Comparison of ENCODE assay signal across 1 cellular context in the genomic region with DNA sequence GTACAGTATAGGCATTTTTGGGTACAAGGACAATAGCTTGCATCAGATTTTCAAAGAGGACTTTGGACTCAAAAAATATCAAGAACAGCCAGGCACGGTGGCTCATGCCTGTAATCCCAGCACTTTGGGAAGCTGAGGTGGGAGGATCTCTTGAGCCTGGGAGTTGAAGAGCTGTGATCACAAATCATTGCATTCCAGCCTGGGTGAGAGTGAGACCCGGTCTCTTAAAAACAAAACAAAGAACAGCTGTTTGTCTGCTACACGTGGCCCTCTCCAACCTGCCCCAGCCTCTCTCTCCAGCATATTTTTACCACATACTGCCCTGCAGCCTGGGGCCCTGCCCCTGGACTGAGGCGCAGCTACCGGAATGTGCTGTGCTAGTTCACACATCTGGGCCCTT.
TF ChIP-seq lines count a peak whose summit lies in the region.

No MANE protein-coding gene starts in this region.

TF ChIP-seq in HepG2, 621 proteins besides CTCF, POLR2A, EP300 and RAD21 (continued from another document):
- TF ChIP-seq, protein P1, sequence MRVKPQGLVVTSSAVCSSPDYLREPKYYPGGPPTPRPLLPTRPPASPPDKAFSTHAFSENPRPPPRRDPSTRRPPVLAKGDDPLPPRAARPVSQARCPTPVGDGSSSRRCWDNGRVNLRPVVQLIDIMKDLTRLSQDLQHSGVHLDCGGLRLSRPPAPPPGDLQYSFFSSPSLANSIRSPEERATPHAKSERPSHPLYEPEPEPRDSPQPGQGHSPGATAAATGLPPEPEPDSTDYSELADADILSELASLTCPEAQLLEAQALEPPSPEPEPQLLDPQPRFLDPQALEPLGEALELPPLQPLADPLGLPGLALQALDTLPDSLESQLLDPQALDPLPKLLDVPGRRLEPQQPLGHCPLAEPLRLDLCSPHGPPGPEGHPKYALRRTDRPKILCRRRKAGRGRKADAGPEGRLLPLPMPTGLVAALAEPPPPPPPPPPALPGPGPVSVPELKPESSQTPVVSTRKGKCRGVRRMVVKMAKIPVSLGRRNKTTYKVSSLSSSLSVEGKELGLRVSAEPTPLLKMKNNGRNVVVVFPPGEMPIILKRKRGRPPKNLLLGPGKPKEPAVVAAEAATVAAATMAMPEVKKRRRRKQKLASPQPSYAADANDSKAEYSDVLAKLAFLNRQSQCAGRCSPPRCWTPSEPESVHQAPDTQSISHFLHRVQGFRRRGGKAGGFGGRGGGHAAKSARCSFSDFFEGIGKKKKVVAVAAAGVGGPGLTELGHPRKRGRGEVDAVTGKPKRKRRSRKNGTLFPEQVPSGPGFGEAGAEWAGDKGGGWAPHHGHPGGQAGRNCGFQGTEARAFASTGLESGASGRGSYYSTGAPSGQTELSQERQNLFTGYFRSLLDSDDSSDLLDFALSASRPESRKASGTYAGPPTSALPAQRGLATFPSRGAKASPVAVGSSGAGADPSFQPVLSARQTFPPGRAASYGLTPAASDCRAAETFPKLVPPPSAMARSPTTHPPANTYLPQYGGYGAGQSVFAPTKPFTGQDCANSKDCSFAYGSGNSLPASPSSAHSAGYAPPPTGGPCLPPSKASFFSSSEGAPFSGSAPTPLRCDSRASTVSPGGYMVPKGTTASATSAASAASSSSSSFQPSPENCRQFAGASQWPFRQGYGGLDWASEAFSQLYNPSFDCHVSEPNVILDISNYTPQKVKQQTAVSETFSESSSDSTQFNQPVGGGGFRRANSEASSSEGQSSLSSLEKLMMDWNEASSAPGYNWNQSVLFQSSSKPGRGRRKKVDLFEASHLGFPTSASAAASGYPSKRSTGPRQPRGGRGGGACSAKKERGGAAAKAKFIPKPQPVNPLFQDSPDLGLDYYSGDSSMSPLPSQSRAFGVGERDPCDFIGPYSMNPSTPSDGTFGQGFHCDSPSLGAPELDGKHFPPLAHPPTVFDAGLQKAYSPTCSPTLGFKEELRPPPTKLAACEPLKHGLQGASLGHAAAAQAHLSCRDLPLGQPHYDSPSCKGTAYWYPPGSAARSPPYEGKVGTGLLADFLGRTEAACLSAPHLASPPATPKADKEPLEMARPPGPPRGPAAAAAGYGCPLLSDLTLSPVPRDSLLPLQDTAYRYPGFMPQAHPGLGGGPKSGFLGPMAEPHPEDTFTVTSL (CRISPR knock-in tag; IDR thresholded peaks at IDR 0.05; ENCODE audit: borderline replicate concordance): no peak
- no peak for TF ChIP-seq IRX3 (CRISPR knock-in tag; IDR thresholded peaks at IDR 0.05; ENCODE audit: borderline replicate concordance, low read depth)
- no peak for TF ChIP-seq RXRA (CRISPR knock-in tag; IDR thresholded peaks at IDR 0.05)
- TF ChIP-seq ZNF629 (CRISPR knock-in tag; conservative IDR thresholded peaks at IDR 0.05): no peak
- TF ChIP-seq CEBPG (CRISPR knock-in tag; IDR thresholded peaks at IDR 0.05): peak; percentile 67
- peak; percentile 57; the same call in 1 of the 2 replicates for TF ChIP-seq ZNF564 (CRISPR knock-in tag; IDR thresholded peaks at IDR 0.05)
- no peak for TF ChIP-seq ZNF44 (CRISPR knock-in tag; IDR thresholded peaks at IDR 0.05)
- no peak for TF ChIP-seq KAT7 (CRISPR knock-in tag; IDR thresholded peaks at IDR 0.05; ENCODE audit: borderline replicate concordance)
- no peak for TF ChIP-seq PHB2 (IDR thresholded peaks at IDR 0.05; ENCODE audit: partially characterized antibody)
- TF ChIP-seq, protein P2, sequence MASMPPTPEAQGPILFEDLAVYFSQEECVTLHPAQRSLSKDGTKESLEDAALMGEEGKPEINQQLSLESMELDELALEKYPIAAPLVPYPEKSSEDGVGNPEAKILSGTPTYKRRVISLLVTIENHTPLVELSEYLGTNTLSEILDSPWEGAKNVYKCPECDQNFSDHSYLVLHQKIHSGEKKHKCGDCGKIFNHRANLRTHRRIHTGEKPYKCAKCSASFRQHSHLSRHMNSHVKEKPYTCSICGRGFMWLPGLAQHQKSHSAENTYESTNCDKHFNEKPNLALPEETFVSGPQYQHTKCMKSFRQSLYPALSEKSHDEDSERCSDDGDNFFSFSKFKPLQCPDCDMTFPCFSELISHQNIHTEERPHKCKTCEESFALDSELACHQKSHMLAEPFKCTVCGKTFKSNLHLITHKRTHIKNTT (CRISPR knock-in tag; IDR thresholded peaks at IDR 0.05): no peak
- TF ChIP-seq RBM39 (IDR thresholded peaks at IDR 0.05; ENCODE audit: low read depth, low read length, poor library complexity, severe bottlenecking): no peak
- TF ChIP-seq ZNF510 (CRISPR knock-in tag; IDR thresholded peaks at IDR 0.05; ENCODE audit: low read depth): no peak
- TF ChIP-seq BRCA1 (CRISPR knock-in tag; IDR thresholded peaks at IDR 0.05): no peak
